Comparison of ENCODE assay signal across 8 cellular contexts in the genomic region with DNA sequence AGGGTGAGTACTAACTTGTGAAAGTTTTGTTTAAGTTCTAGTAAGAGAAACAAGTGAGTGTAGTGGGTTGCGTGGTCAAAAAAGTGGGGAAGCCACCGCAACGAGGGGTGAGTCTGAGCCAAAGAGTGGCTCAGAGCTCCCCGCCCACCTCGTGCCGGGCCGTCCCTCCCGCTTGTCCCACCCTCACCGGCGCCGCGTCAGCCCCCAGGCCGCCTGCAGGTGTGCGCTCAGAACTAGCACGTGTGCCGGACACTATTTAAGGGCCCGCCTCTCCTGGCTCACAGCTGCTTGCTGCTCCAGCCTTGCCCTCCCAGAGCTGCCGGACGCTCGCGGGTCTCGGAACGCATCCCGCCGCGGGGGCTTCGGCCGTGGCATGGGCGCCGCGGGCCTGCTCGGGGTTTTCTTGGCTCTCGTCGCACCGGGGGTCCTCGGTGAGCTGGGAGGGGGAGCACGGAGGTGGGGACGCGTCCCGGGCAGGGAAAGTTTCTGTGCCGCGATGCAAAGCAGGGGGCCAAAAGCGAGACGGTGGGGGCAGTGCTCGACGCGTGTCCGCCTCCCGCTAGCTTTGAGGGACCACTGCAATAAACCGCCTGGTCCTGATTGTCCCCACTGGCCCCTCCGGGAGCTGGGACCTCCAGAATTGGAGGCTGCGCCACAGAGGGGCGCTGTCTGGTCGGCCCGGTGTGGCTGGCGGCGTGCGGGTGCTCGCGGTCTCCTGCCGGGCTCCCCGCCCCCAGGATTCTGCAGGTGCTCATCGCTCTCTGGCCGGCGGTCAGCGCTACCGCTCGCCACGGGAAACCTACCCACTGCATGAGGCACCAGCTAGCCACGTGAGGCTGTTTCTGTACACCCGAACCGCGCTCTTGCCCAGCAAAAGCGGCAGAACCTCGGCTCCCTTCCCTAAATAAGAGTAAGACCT. TPM values are rescaled to one million over a fixed set of nuclear protein-coding genes. Genes with fewer than 3 reads are reported as not detected.
A peak's percentile ranks its signal among the peaks of the same experiment; 100 is the strongest.
DNase-seq lines count a peak whose midpoint lies in the region; ATAC-seq, FAIRE-seq and TF ChIP-seq lines count a peak whose summit lies in the region.

A gene (plus strand): TSS at position 283 of the 919 bp plus-strand sequence. CDS start 91 bp downstream, at position 374.

- peak within 1 kb of the TSS; percentile 87 for H2AFZ ChIP-seq in PC-9

- POLR2A ChIA-PET in PC-9 (lab: Charles Lee; ENCODE audit: unreplicated experiment) = interaction anchor here (0.5 to 0.6 kb wide), 3 partner anchors 27 to 65 kb away, joined by 3 to 8 read pairs (median 3); no protein-coding TSS in a partner anchor

- DNase-seq in activated gamma-delta T cell treated with Interleukin-2 at 50 U/mL for 16 hours (peak; percentile 48), activated gamma-delta T cell (lab: John Stamatoyannopoulos, UW) (no peak), PC-9 (peak; percentile 58 to 59), small intestine (peak; percentile 62), NOMO-1 treated with DMSO at 0.1 percent for 48 hours (lab: John Stamatoyannopoulos, UW; ENCODE audit: unreplicated experiment) (no peak)
- peak; percentile 56 for DNase-seq in activated naive CD8-positive, alpha-beta T cell treated with anti-CD3 and anti-CD28 coated beads, Interleukin-2, amount 50 U/mL, for 16 hours (ENCODE audit: low read depth, low spot score)

- peak within 1 kb of the TSS; percentile 32 for H3K9ac ChIP-seq in iPS-18a (ENCODE audit: low read length)

- H3K27me3 ChIP-seq in PC-9 (ENCODE audit: insufficient read depth, low read depth) (peaks cover 9% of the 10 kb centered on the region; the same call in 1 of the 2 replicates), iPS-18a (ENCODE audit: control insufficient read depth, insufficient read depth, low read length) (peaks cover 47% of the 10 kb centered on the region), small intestine (ENCODE audit: control insufficient read depth in 2 of 2, insufficient read depth in 2 of 2, low read length in 2 of 2) (peaks cover 0 to 2% of the 10 kb centered on the region in 2 donors)

- no peak for FAIRE-seq in small intestine (lab: Jason Lieb, UNC)

- no peaks in the 10 kb centered on the region for H3F3A ChIP-seq in PC-9 (ENCODE audit: insufficient read depth, low read depth)

- ATAC-seq in HG03064 (IDR thresholded peaks at IDR 0.05; ENCODE audit: low read depth, unreplicated experiment) = peak; percentile 71

- TF ChIP-seq CTCF in PC-9 (conservative IDR thresholded peaks at IDR 0.05) = peak; percentile 51; the same call in 1 of the 2 replicates

- H3K4me3 ChIP-seq in PC-9 (peak within 1 kb of the TSS; percentile 66), iPS-18a (ENCODE audit: low read length) (peak within 1 kb of the TSS; percentile 66), small intestine (ENCODE audit: low read depth in 1 of 2, low read length in 2 of 2) (peak within 1 kb of the TSS; percentile 48)

- H3K27ac ChIP-seq in PC-9 (no peak within 1 kb of the TSS), iPS-18a (ENCODE audit: low read length) (no peak within 1 kb of the TSS), small intestine (ENCODE audit: low read depth in 1 of 2, low read length in 1 of 2) (peak within 1 kb of the TSS in 1 of 2 donors; percentile 27)

- 1% methylated on average over 56 to 75 of the region's 75 CpGs for WGBS in small intestine, 3 donors

- BruUV-seq in PC-9 (replicated peaks; lab: Mats Ljungman, UMichigan) = no TSS peak

- H3K9me3 ChIP-seq in PC-9 (ENCODE audit: insufficient read depth, low read depth) = no peaks in the 10 kb centered on the region
- no peaks in the 10 kb centered on the region for H3K9me3 ChIP-seq in iPS-18a (ENCODE audit: control insufficient read depth, low read depth, low read length)
- no peaks in the 10 kb centered on the region for H3K9me3 ChIP-seq in small intestine (ENCODE audit: control insufficient read depth, low read depth)

- peak within 1 kb of the TSS; percentile 88 for H3K4me2 ChIP-seq in PC-9

- no peaks in the 10 kb centered on the region for H3K79me2 ChIP-seq in PC-9 (ENCODE audit: low read depth)

- CTCF ChIA-PET in PC-9 (lab: Charles Lee) = interaction anchor here (0.6 kb wide), 1 partner anchor 48 kb away, joined by 3 read pairs; no protein-coding TSS in a partner anchor

- H3K9me2 ChIP-seq in PC-9 (ENCODE audit: insufficient read depth) = no peaks in the 10 kb centered on the region

- H3K36me3 ChIP-seq in PC-9 (ENCODE audit: low read depth) = no peaks in the 10 kb centered on the region
- H3K36me3 ChIP-seq in iPS-18a (ENCODE audit: control insufficient read depth, low read depth, low read length) = no peaks in the 10 kb centered on the region
- no peaks in the 10 kb centered on the region for H3K36me3 ChIP-seq in small intestine (ENCODE audit: control insufficient read depth in 2 of 2, insufficient read depth in 2 of 2, low read length in 2 of 2)

- no peaks in the 10 kb centered on the region for H4K20me1 ChIP-seq in PC-9 (ENCODE audit: insufficient read depth)

- peaks cover 9% of the 10 kb centered on the region for H3K4me1 ChIP-seq in PC-9 (replicated peaks; ENCODE audit: insufficient read depth)
- H3K4me1 ChIP-seq in iPS-18a (ENCODE audit: control insufficient read depth, low read depth, low read length) = no peaks in the 10 kb centered on the region
- H3K4me1 ChIP-seq in small intestine (ENCODE audit: control insufficient read depth in 2 of 2, insufficient read depth in 1 of 2, low read depth in 1 of 2, low read length in 1 of 2) = peaks cover 0 to 3% of the 10 kb centered on the region in 2 donors

- intact Hi-C loops in PC-9 (cut with micrococcal nuclease; ENCODE audit: unreplicated experiment) = no loop called here

RNA-seq across cellular contexts. Expression of the gene that starts here (rescaled TPM):
- 0.88 and 4.3 TPM in 2 replicates for total RNA-seq in PC-9 (2021)
- polyA plus RNA-seq in small intestine = 10 to 100 TPM in 1 of 3 donors, under 1 TPM in 2; 0.22 to 12.0 (median 0.27) TPM

Comparison
In these comparisons a context has a peak if more than half of its experiments do, and no peak if none do; other contexts are left out.
1. DNase-seq: peak in activated gamma-delta T cell treated with Interleukin-2 at 50 U/mL for 16 hours (single experiment), PC-9 (2 of 2), activated naive CD8-positive, alpha-beta T cell treated with anti-CD3 and anti-CD28 coated beads, Interleukin-2, amount 50 U/mL, for 16 hours (single experiment) and small intestine (single experiment); none in activated gamma-delta T cell (single experiment) and NOMO-1 treated with DMSO at 0.1 percent for 48 hours (single experiment).
2. Peak in every context shown above with its lines, with median percentiles within 50 percentile points of each other: H3K4me3 ChIP-seq.